24 cellular contexts compared by ENCODE assay signal in genomic region chr7:26105206-26105605, GRCh38. TPM values are rescaled to one million over a fixed set of nuclear protein-coding genes. Genes with fewer than 3 reads are reported as not detected.
DNase-seq lines count a peak whose midpoint lies in the region; ATAC-seq, FAIRE-seq and TF ChIP-seq lines count a peak whose summit lies in the region.
"Had no signal": no experiment of that assay in that cellular context is flagged by ENCODE, and none has a peak within 500 bp of the region (broad histone marks: within the 10 kb centered on the region; RNA-seq: fewer than 3 reads in every experiment).

No MANE protein-coding gene starts in this region.

- H3K79me2 ChIP-seq in H1 (ENCODE audit: control insufficient read depth in 1 of 2, insufficient read depth in 2 of 2, low read length in 2 of 2) = no peaks in the 10 kb centered on the region

- peak; percentile 56 for FAIRE-seq in GM12891 (lab: Jason Lieb, UNC)
- no peak for FAIRE-seq in H1 (lab: Jason Lieb, UNC)
- FAIRE-seq in urothelium cell line (lab: Jason Lieb, UNC) = peak; percentile 44
- FAIRE-seq: A549 had no signal

- no peak for TF ChIP-seq EP300 in H1 (IDR thresholded peaks at IDR 0.05; ENCODE audit: borderline replicate concordance in 1 of 2, low read depth in 2 of 2, low read length in 2 of 2)

- H3K9ac ChIP-seq in H1 (replicated peaks in 1 of 4; ENCODE audit: extremely low read depth in 1 of 4, low read depth in 3 of 4, low read length in 3 of 4) = no peak overlapping the region
- H3K9ac ChIP-seq: GM23248 had no signal

- H3K27ac ChIP-seq in H1 (ENCODE audit: low read depth, low read length) = no peak overlapping the region
- H3K27ac ChIP-seq: A549, C4-2B, GM23248, Peyer's patch had no signal

- H3K27ac Mint-ChIP-seq in CD14-positive monocyte = peak overlapping the region in 4 of 7 donors; percentile 45 to 89 (median 59)
- no peak overlapping the region for H3K27ac Mint-ChIP-seq in stimulated activated naive B cell treated with anti-CD40 and anti-IgM and Interleukin-4, amounts not matched to agents 10 μg/mL and 1 μg/mL and 100 μg/mL, for 72 hours
- H3K27ac Mint-ChIP-seq: H9 had no signal

- H4K8ac ChIP-seq in H1 (ENCODE audit: extremely low read depth, insufficient read depth, low read length) = no peak overlapping the region

- H3K27me3 ChIP-seq in H1 (replicated peaks in 1 of 4; ENCODE audit: control insufficient read depth in 3 of 4, extremely low read depth in 1 of 4, insufficient read depth in 3 of 4, low read length in 3 of 4) = no peaks in the 10 kb centered on the region
- H3K27me3 ChIP-seq: Peyer's patch had no signal

- 100% methylated on average over 1 of the region's 1 CpG; no CpG with 5 or more reads in 1 of the 2 experiments for WGBS in H1 (ENCODE audit: extremely low coverage in 1 of 2, insufficient coverage in 1 of 2, insufficient read length in 1 of 2, insufficient replicate concordance in 2 of 2, low coverage in 1 of 2, low lambda C conversion rate in 2 of 2, missing lambda C conversion rate in 1 of 2), 2 experiments

- TF ChIP-seq POLR2A in GM12891 (IDR thresholded peaks at IDR 0.05; ENCODE audit: low read depth, low read length) = no peak
- TF ChIP-seq POLR2A in H1 (IDR thresholded peaks at IDR 0.05; ENCODE audit: control extremely low read depth in 1 of 2, low read depth in 2 of 2, low read length in 2 of 2) = no peak

- TF ChIP-seq RAD21 in H1 (IDR thresholded peaks at IDR 0.05 in 1 of 2, conservative IDR thresholded peaks at IDR 0.05 in 1 of 2; ENCODE audit: low read depth in 2 of 2, low read length in 2 of 2) = no peak

- no peak overlapping the region for H4K5ac ChIP-seq in H1 (ENCODE audit: insufficient read length, low read depth, low read length)

- H2BK12ac ChIP-seq in H1 (ENCODE audit: low read depth, low read length) = no peak overlapping the region

- H3K23ac ChIP-seq in H1 (ENCODE audit: insufficient read length) = no peak overlapping the region

- no peak overlapping the region for H3K14ac ChIP-seq in H1 (ENCODE audit: insufficient read length)

- peaks cover 0 to 5% (median 0%) of the 10 kb centered on the region in 7 donors for H3K9me3 Mint-ChIP-seq in CD14-positive monocyte
- no peaks in the 10 kb centered on the region for H3K9me3 Mint-ChIP-seq in stimulated activated naive B cell treated with anti-CD40 and anti-IgM and Interleukin-4, amounts not matched to agents 10 μg/mL and 1 μg/mL and 100 μg/mL, for 72 hours
- H3K9me3 Mint-ChIP-seq: H9 had no signal

- CTCF ChIA-PET in H1 (lab: Charles Lee; ENCODE audit: partially characterized antibody) = interaction anchor here (0.5 to 7.3 kb wide), 6 partner anchors 15 to 211 kb away, joined by 3 to 53 read pairs (median 4); no protein-coding TSS in a partner anchor

- H2BK120ac ChIP-seq in H1 (replicated peaks; ENCODE audit: low read depth, low read length) = no peak overlapping the region

- no peak overlapping the region for H3K18ac ChIP-seq in H1 (ENCODE audit: extremely low read depth, low read length)

- no peak overlapping the region for H3K4me2 ChIP-seq in H1 (ENCODE audit: insufficient read depth in 1 of 2, low read depth in 2 of 2, low read length in 2 of 2)
- H3K4me2 ChIP-seq: A549 had no signal

- no peak overlapping the region for H3K4me3 Mint-ChIP-seq in CD14-positive monocyte
- no peak overlapping the region for H3K4me3 Mint-ChIP-seq in stimulated activated naive B cell treated with anti-CD40 and anti-IgM and Interleukin-4, amounts not matched to agents 10 μg/mL and 1 μg/mL and 100 μg/mL, for 72 hours
- H3K4me3 Mint-ChIP-seq: H9 had no signal

- H2BK20ac ChIP-seq in H1 (ENCODE audit: low read length) = no peak overlapping the region

- H3K79me1 ChIP-seq in H1 (ENCODE audit: low read depth, low read length) = no peaks in the 10 kb centered on the region

- no peaks in the 10 kb centered on the region for H4K20me1 ChIP-seq in H1 (replicated peaks in 1 of 2; ENCODE audit: control insufficient read depth in 1 of 2, insufficient read depth in 2 of 2, low read length in 2 of 2)

- H2AK5ac ChIP-seq in H1 (ENCODE audit: low read depth, low read length) = no peak overlapping the region

- no peak overlapping the region for H3K56ac ChIP-seq in H1 (replicated peaks; ENCODE audit: insufficient read length, low read depth, low read length)

- no peaks in the 10 kb centered on the region for H3K36me3 ChIP-seq in H1 (ENCODE audit: control insufficient read depth in 2 of 4, insufficient read depth in 4 of 4, low read length in 3 of 4)
- H3K36me3 ChIP-seq: Peyer's patch had no signal

- H3K23me2 ChIP-seq in H1 (ENCODE audit: low read depth, low read length) = no peaks in the 10 kb centered on the region

- H3K9me3 ChIP-seq in H1 (ENCODE audit: insufficient read depth in 2 of 2, low read depth in 1 of 2, low read length in 1 of 2) = no peaks in the 10 kb centered on the region
- H3K9me3 ChIP-seq: A549, Peyer's patch had no signal

- ATAC-seq in stimulated activated naive B cell treated with anti-CD40 and anti-IgM and Interleukin-4, amounts not matched to agents 10 μg/mL and 1 μg/mL and 100 μg/mL, for 72 hours (replicated peaks) = no peak
- ATAC-seq: A549 had no signal

- peak overlapping the region; percentile 32 for H4K91ac ChIP-seq in H1 (replicated peaks; ENCODE audit: insufficient read length, low read length)

- POLR2A ChIA-PET in H1 (lab: Charles Lee; ENCODE audit: partially characterized antibody) = interaction anchor here (1.0 to 2.6 kb wide), 5 partner anchors 16 to 96 kb away, joined by 3 to 7 read pairs (median 3); partner anchors contain the start of gene CBX3

- TF ChIP-seq CTCF in CD14-positive monocyte (IDR thresholded peaks at IDR 0.05) (no peak), H1 (IDR thresholded peaks at IDR 0.05; ENCODE audit: control extremely low read depth in 1 of 3, insufficient read depth in 1 of 3, low read depth in 1 of 3, low read length in 3 of 3) (no peak)

- intact Hi-C loops in CD14-positive monocyte (cut with micrococcal nuclease) = loop anchor here in 1 of 2 donors (5.0 kb wide), 1 partner anchor 47 kb away; the partner anchor contains the start of gene NFE2L3

- H3K4ac ChIP-seq in H1 (replicated peaks; ENCODE audit: insufficient read length, low read depth, low read length) = no peak overlapping the region

- no peak overlapping the region for H2AFZ ChIP-seq in H1 (ENCODE audit: low read length)
- H2AFZ ChIP-seq: GM23248 had no signal

- peaks cover 4 to 33% of the 10 kb centered on the region in 2 donors for H3K36me3 Mint-ChIP-seq in CD14-positive monocyte
- H3K36me3 Mint-ChIP-seq in stimulated activated naive B cell treated with anti-CD40 and anti-IgM and Interleukin-4, amounts not matched to agents 10 μg/mL and 1 μg/mL and 100 μg/mL, for 72 hours = peaks cover 0 to 4% of the 10 kb centered on the region in 2 donors

- no peak overlapping the region for H3K4me3 ChIP-seq in H1 (ENCODE audit: extremely low read depth in 1 of 4, insufficient read depth in 2 of 4, low read depth in 3 of 4, low read length in 4 of 4)
- H3K4me3 ChIP-seq: A549, GM23248, Peyer's patch had no signal

- H3K4me1 Mint-ChIP-seq in CD14-positive monocyte = peaks cover 43% of the 10 kb centered on the region
- H3K4me1 Mint-ChIP-seq in stimulated activated naive B cell treated with anti-CD40 and anti-IgM and Interleukin-4, amounts not matched to agents 10 μg/mL and 1 μg/mL and 100 μg/mL, for 72 hours = peaks cover 14 to 23% of the 10 kb centered on the region in 2 donors

- peaks cover 1 to 4% (median 3%) of the 10 kb centered on the region in 3 donors for H3K27me3 Mint-ChIP-seq in CD14-positive monocyte (ENCODE audit: low read depth in 3 of 3)
- peaks cover 0 to 6% of the 10 kb centered on the region in 2 donors for H3K27me3 Mint-ChIP-seq in stimulated activated naive B cell treated with anti-CD40 and anti-IgM and Interleukin-4, amounts not matched to agents 10 μg/mL and 1 μg/mL and 100 μg/mL, for 72 hours

- no peak overlapping the region for H2BK5ac ChIP-seq in H1 (ENCODE audit: low read depth, low read length)

- peaks cover 7 to 16% (median 12%) of the 10 kb centered on the region in 4 experiments for H3K4me1 ChIP-seq in H1 (replicated peaks in 1 of 4; ENCODE audit: control insufficient read depth in 3 of 4, insufficient read depth in 4 of 4, low read length in 3 of 4)
- H3K4me1 ChIP-seq: A549 had no signal

- H2BK15ac ChIP-seq in H1 (ENCODE audit: low read length) = peak overlapping the region; percentile 46; the same call in 1 of the 2 replicates

- DNase-seq in CD14-positive monocyte (ENCODE audit: low spot score) = no peak
- no peak for DNase-seq in GM12891 (ENCODE audit: insufficient read length, low spot score)
- no peak for DNase-seq in H1 (ENCODE audit: low read depth in 1 of 2, low spot score in 2 of 2)
- DNase-seq in urothelium cell line (ENCODE audit: low spot score) = no peak
- no peak for DNase-seq in NCI-H82 (lab: John Stamatoyannopoulos, UW)
- DNase-seq in stimulated activated naive B cell treated with anti-CD40 and anti-IgM and Interleukin-4, amounts not matched to agents 10 μg/mL and 1 μg/mL and 100 μg/mL, for 72 hours = no peak
- no peak for DNase-seq in NCI-H69 (lab: John Stamatoyannopoulos, UW)
- DNase-seq: AML-193, DMS153, DND-41, GM23248, H9, NCI-H1092, NCI-H1417 treated with DMSO at 0.1 percent for 48 hours, NCI-H1694 treated with DMSO at 0.1 percent for 48 hours, NCI-H2081 treated with DMSO at 0.1 percent for 48 hours, NCI-H2171, NCI-H345, NCI-H524, NCI-H774, Peyer's patch, SHP77 treated with DMSO at 0.1 percent for 48 hours had no signal

TF ChIP-seq in GM12891, 5 proteins besides CTCF, POLR2A, EP300 and RAD21 (continues in another document):
- TF ChIP-seq TAF1 (IDR thresholded peaks at IDR 0.05; ENCODE audit: low read depth, low read length) (no peak), POLR2AphosphoS5 (IDR thresholded peaks at IDR 0.05; ENCODE audit: low read depth, low read length) (no peak), POU2F2 (IDR thresholded peaks at IDR 0.05; ENCODE audit: low read depth, low read length) (no peak), SPI1 (IDR thresholded peaks at IDR 0.05; ENCODE audit: low read depth, low read length) (no peak)

TF ChIP-seq in H1, 55 proteins besides CTCF, POLR2A, EP300 and RAD21 (continues in another document):
- TF ChIP-seq SIN3A (conservative IDR thresholded peaks at IDR 0.05 in 1 of 2, IDR thresholded peaks at IDR 0.05 in 1 of 2; ENCODE audit: low read depth in 1 of 2, low read length in 2 of 2) (no peak), TEAD4 (IDR thresholded peaks at IDR 0.05; ENCODE audit: low read depth, low read length) (no peak), ZNF274 (IDR thresholded peaks at IDR 0.05; ENCODE audit: borderline replicate concordance, extremely low read depth, low read length) (no peak), JUND (IDR thresholded peaks at IDR 0.05; ENCODE audit: low read length) (no peak)

RNA-seq across cellular contexts. Expression of gene NFE2L3, which starts 46.8 kb away (rescaled TPM):
- 10 to 100 TPM; 10.6 to 17.2 TPM for polyA plus RNA-seq in CD14-positive monocyte
- polyA plus RNA-seq in GM12891 (2012; ENCODE audit: low read depth, missing spikeins) = 7.2 TPM
- 62.6 and 64.9 TPM in 2 replicates for total RNA-seq in H1 (2021; fragmentation: NEBNext Ultra II Directional; extraction: Animal tissue kit (Norgen Biotek cat#: 25700))
- polyA plus RNA-seq in H1 (2011; rRNA removed) = 27.6 and 76.5 TPM in 2 replicates
- polyA plus RNA-seq in H1 (2011; cell fraction: cytosol; rRNA removed) = 39.6 TPM
- 19.2 TPM for polyA plus RNA-seq in H1 (2011; cell fraction: nucleus; rRNA removed)
- polyA plus RNA-seq in H1 (2012, experiment 1 of 2) = 35.5 to 56.0 TPM (median 45.7 TPM) in 4 replicates
- 14.2 TPM for polyA plus RNA-seq in H1 (2012, experiment 2 of 2)
- 169 TPM for polyA plus RNA-seq in H1 (2013, experiment 1 of 2)
- polyA plus RNA-seq in H1 (2013, experiment 2 of 2) = 181 TPM
- polyA minus RNA-seq in H1 (2011; rRNA and poly(A)+ RNA removed) = 35.9 and 101 TPM in 2 replicates
- 22.8 TPM for polyA minus RNA-seq in H1 (2011; cell fraction: cytosol; rRNA and poly(A)+ RNA removed)
- 35.1 TPM for polyA minus RNA-seq in H1 (2011; cell fraction: nucleus; rRNA and poly(A)+ RNA removed)
